ENCODE assay signal across 8 cellular contexts in the genomic region with DNA sequence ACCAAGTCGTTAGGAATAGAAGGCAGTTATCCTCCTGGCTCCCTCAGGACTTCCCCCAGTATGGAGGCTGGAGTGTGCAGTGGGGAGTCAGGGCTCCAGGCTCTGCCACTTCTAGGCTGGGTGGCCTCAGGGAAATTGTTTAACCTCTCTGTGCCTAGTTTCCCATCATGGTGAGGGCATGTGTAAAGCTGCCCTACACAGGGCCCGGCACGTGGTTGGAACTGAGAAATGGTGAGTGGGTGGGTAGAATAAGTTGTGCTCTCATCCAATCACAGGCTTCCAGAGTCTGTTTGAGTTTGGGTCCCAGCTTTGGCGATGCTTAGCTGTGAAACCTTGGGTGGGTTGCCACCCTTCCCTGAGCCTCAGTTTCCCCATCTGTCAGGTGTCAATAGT.
"Had no signal": no experiment of that assay in that cellular context is flagged by ENCODE, and none has a peak within 500 bp of the region (broad histone marks: within the 10 kb centered on the region; RNA-seq: fewer than 3 reads in every experiment).

No MANE protein-coding gene starts in this region.

- H3K4me3 ChIP-seq: GM12878 had no signal

- FAIRE-seq: G401.6, GM12878, GM12891, GM12892, GM18507, GM19239 had no signal

- ATAC-seq: GM12878 had no signal

- DNase-seq: GDM1, GF-D8 had no signal
